In genomic region chr2:240714747-240715725, GRCh38 we compare ENCODE assay signal across 1 cellular context.
TF ChIP-seq lines count a peak whose summit lies in the region.

No MANE protein-coding gene starts in this region.

TF ChIP-seq in K562, 482 proteins besides CTCF, POLR2A, EP300 and RAD21 (continued from another document):
- no peak for TF ChIP-seq E4F1 (CRISPR knock-in tag; IDR thresholded peaks at IDR 0.05; ENCODE audit: borderline replicate concordance)
- no peak for TF ChIP-seq ZNF384 (IDR thresholded peaks at IDR 0.05; ENCODE audit: low read depth, low read length)
